In genomic region chr11:63783925-63784592, GRCh38 we compare ENCODE assay signal across 25 cellular contexts. TPM values are rescaled to one million over a fixed set of nuclear protein-coding genes. Genes with fewer than 3 reads are reported as not detected.
DNase-seq lines count a peak whose midpoint lies in the region; ATAC-seq, FAIRE-seq and TF ChIP-seq lines count a peak whose summit lies in the region.
"Had no signal": no experiment of that assay in that cellular context is flagged by ENCODE, and none has a peak within 500 bp of the region (broad histone marks: within the 10 kb centered on the region; RNA-seq: fewer than 3 reads in every experiment).

No MANE protein-coding gene starts in this region.

- 0 out of 2 replicates have a peak overlapping the region, but pooled peaks have one; percentile 17 for H2AFZ ChIP-seq in DND-41 (ENCODE audit: low read depth, low read length)
- 0 out of 2 replicates have a peak overlapping the region, but pooled peaks have one; percentile 16 for H2AFZ ChIP-seq in PC-3 (ENCODE audit: low read length)

- no peak for TF ChIP-seq CTCF in DND-41 (IDR thresholded peaks at IDR 0.05; ENCODE audit: borderline replicate concordance, extremely low read depth, low read length, poor library complexity, severe bottlenecking)
- no peak for TF ChIP-seq CTCF in PC-3 (conservative IDR thresholded peaks at IDR 0.05; ENCODE audit: low read depth, low read length)
- TF ChIP-seq CTCF in nephron progenitor cell (IDR thresholded peaks at IDR 0.05) = no peak

- no peaks in the 10 kb centered on the region for H3K36me3 ChIP-seq in DND-41 (ENCODE audit: insufficient read depth, low read length)
- no peaks in the 10 kb centered on the region for H3K36me3 ChIP-seq in PC-3 (ENCODE audit: low read depth, low read length)
- H3K36me3 ChIP-seq: colonic mucosa, suprapubic skin had no signal

- H3K9me2 ChIP-seq in PC-3 (replicated peaks; ENCODE audit: low read length) = no peaks in the 10 kb centered on the region

- no TSS peak for BruUV-seq in PC-3 (replicated peaks; lab: Mats Ljungman, UMichigan)

- H3K4me2 ChIP-seq in DND-41 (ENCODE audit: insufficient read depth, low read length) = no peak overlapping the region
- no peak overlapping the region for H3K4me2 ChIP-seq in PC-3 (ENCODE audit: low read length)
- H3K4me2 ChIP-seq: KMS-11 had no signal

- no peak overlapping the region for H3K27ac ChIP-seq in DND-41 (ENCODE audit: low read length)
- H3K27ac ChIP-seq in PC-3 (ENCODE audit: low read length) = no peak overlapping the region
- H3K27ac ChIP-seq: colonic mucosa, KMS-11, suprapubic skin, VCaP had no signal

- no peaks in the 10 kb centered on the region for H3F3A ChIP-seq in PC-3 (ENCODE audit: low read length, unreplicated experiment)

- H3K27me3 ChIP-seq in DND-41 (ENCODE audit: insufficient read depth, low read length, poor library complexity) (peaks cover 3% of the 10 kb centered on the region), PC-3 (ENCODE audit: low read length) (no peaks in the 10 kb centered on the region)
- H3K27me3 ChIP-seq: colonic mucosa, suprapubic skin had no signal

- TF ChIP-seq POLR2A in GM12891 (IDR thresholded peaks at IDR 0.05; ENCODE audit: low read depth, low read length) = no peak

- H3K79me2 ChIP-seq in DND-41 (ENCODE audit: insufficient read depth, low read length) (no peaks in the 10 kb centered on the region), PC-3 (ENCODE audit: low read length) (no peaks in the 10 kb centered on the region)

- H3K4me3 ChIP-seq in DND-41 (ENCODE audit: low read depth in 1 of 2, low read length in 2 of 2) (no peak overlapping the region), PC-3 (ENCODE audit: low read length) (no peak overlapping the region)
- H3K4me3 ChIP-seq: colonic mucosa, suprapubic skin had no signal

- H3K4me1 ChIP-seq in DND-41 (ENCODE audit: insufficient read depth, low read length) (peaks cover 4% of the 10 kb centered on the region; the same call in 1 of the 2 replicates), PC-3 (ENCODE audit: insufficient read depth, low read length) (no peaks in the 10 kb centered on the region)
- H3K4me1 ChIP-seq: colonic mucosa, suprapubic skin had no signal

- no peak overlapping the region for H3K27ac Mint-ChIP-seq in nephron progenitor cell
- H3K27ac Mint-ChIP-seq: activated CD8-positive, alpha-beta T cell treated with anti-CD3 and anti-CD28 coated beads for 36 hours; activated naive CD4-positive, alpha-beta T cell treated with anti-CD3 and anti-CD28 coated beads, Interleukin-2, amount 50 U/mL, for 72 hours; CD4-positive, CD25-positive, alpha-beta regulatory T cell had no signal

- ATAC-seq in DND-41 (ENCODE audit: insufficient read depth, low read depth) (peak; percentile 70), PC-3 (no peak), GM21737 (IDR thresholded peaks at IDR 0.05; ENCODE audit: unreplicated experiment) (no peak)
- ATAC-seq: activated CD8-positive, alpha-beta T cell treated with anti-CD3 and anti-CD28 coated beads for 36 hours; T-helper 17 cell had no signal

- peaks cover 18% of the 10 kb centered on the region for H3K4me1 Mint-ChIP-seq in nephron progenitor cell
- H3K4me1 Mint-ChIP-seq: neural crest cell had no signal

- DNase-seq in DND-41 = peak; percentile 30
- no peak for DNase-seq in PC-3
- peak; percentile 68 for DNase-seq in islet precursor cell
- DNase-seq in nephron progenitor cell = peak; percentile 7
- DNase-seq in NCI-H2196 (lab: John Stamatoyannopoulos, UW; ENCODE audit: unreplicated experiment) = no peak
- no peak for DNase-seq in GM12891 (ENCODE audit: insufficient read length, low spot score)
- no peak for DNase-seq in DMS53 (lab: John Stamatoyannopoulos, UW)
- DNase-seq: activated CD8-positive, alpha-beta T cell treated with anti-CD3 and anti-CD28 coated beads for 36 hours; activated T-cell treated with anti-CD3 and anti-CD28 coated beads, Interleukin-2, amount 50 U/mL, for 4 hours; CD4-positive, CD25-positive, alpha-beta regulatory T cell; colonic mucosa; head of caudate nucleus; midbrain; NCI-H2081; NCI-H510A; retina; SHP77 treated with DMSO at 0.1 percent for 48 hours; T-helper 17 cell had no signal

- CTCF ChIA-PET in PC-3 (lab: Charles Lee) = no interaction called here

- POLR2A ChIA-PET in PC-3 (lab: Charles Lee; ENCODE audit: unreplicated experiment) = no interaction called here

- H4K20me1 ChIP-seq in DND-41 (ENCODE audit: insufficient read depth, low read length) = no peaks in the 10 kb centered on the region
- H4K20me1 ChIP-seq in PC-3 (ENCODE audit: low read length) = no peaks in the 10 kb centered on the region

- no peaks in the 10 kb centered on the region for H3K9me3 Mint-ChIP-seq in nephron progenitor cell
- H3K9me3 Mint-ChIP-seq: activated CD8-positive, alpha-beta T cell treated with anti-CD3 and anti-CD28 coated beads for 36 hours; activated naive CD4-positive, alpha-beta T cell treated with anti-CD3 and anti-CD28 coated beads, Interleukin-2, amount 50 U/mL, for 72 hours; activated T-cell treated with anti-CD3 and anti-CD28 coated beads, Interleukin-2, amount 50 U/mL, for 4 hours; CD4-positive, CD25-positive, alpha-beta regulatory T cell; neural crest cell had no signal

- no peaks in the 10 kb centered on the region for H3K36me3 Mint-ChIP-seq in nephron progenitor cell (ENCODE audit: low read depth)
- H3K36me3 Mint-ChIP-seq: activated naive CD4-positive, alpha-beta T cell treated with anti-CD3 and anti-CD28 coated beads, Interleukin-2, amount 50 U/mL, for 72 hours; CD4-positive, CD25-positive, alpha-beta regulatory T cell had no signal

- H3K4me3 Mint-ChIP-seq in nephron progenitor cell = no peak overlapping the region
- H3K4me3 Mint-ChIP-seq: activated CD8-positive, alpha-beta T cell treated with anti-CD3 and anti-CD28 coated beads for 36 hours; activated T-cell treated with anti-CD3 and anti-CD28 coated beads, Interleukin-2, amount 50 U/mL, for 4 hours; CD4-positive, CD25-positive, alpha-beta regulatory T cell; neural crest cell had no signal

- FAIRE-seq in GM12891 (lab: Jason Lieb, UNC) = no peak
- FAIRE-seq: endometrium had no signal

- H3K9ac ChIP-seq in DND-41 (ENCODE audit: low read depth, low read length) = no peak overlapping the region
- no peak overlapping the region for H3K9ac ChIP-seq in PC-3 (ENCODE audit: low read length)
- H3K9ac ChIP-seq: KMS-11 had no signal

- H3K9me3 ChIP-seq in DND-41 (ENCODE audit: insufficient read depth, low read length, severe bottlenecking) = no peaks in the 10 kb centered on the region
- no peaks in the 10 kb centered on the region for H3K9me3 ChIP-seq in PC-3 (ENCODE audit: low read length)
- H3K9me3 ChIP-seq: colonic mucosa, suprapubic skin had no signal

- intact Hi-C loops in PC-3 (cut with micrococcal nuclease) = no loop called here

- H3K27me3 Mint-ChIP-seq in nephron progenitor cell (ENCODE audit: low read depth, poor library complexity) = peaks cover 13% of the 10 kb centered on the region

TF ChIP-seq in GM12891, 5 proteins besides CTCF, POLR2A, EP300 and RAD21:
- TF ChIP-seq TAF1 (IDR thresholded peaks at IDR 0.05; ENCODE audit: low read depth, low read length) = no peak
- no peak for TF ChIP-seq POU2F2 (IDR thresholded peaks at IDR 0.05; ENCODE audit: low read depth, low read length)
- TF ChIP-seq POLR2AphosphoS5 (IDR thresholded peaks at IDR 0.05; ENCODE audit: low read depth, low read length) = no peak
- no peak for TF ChIP-seq PAX5 (IDR thresholded peaks at IDR 0.05; ENCODE audit: insufficient read depth, low read length, severe bottlenecking)
- no peak for TF ChIP-seq SPI1 (IDR thresholded peaks at IDR 0.05; ENCODE audit: low read depth, low read length)

RNA-seq across cellular contexts. Expression of gene ZFTA, which starts 15.5 kb away (rescaled TPM):
- total RNA-seq in PC-3 (2014; rRNA removed) = 15.1 and 29.5 TPM in 2 replicates
- 1.5 TPM for polyA plus RNA-seq in GM12891 (2012; ENCODE audit: low read depth, missing spikeins)

RNA-seq across cellular contexts. Expression of gene SPINDOC, which starts 29.2 kb away (rescaled TPM):
- total RNA-seq in PC-3 (2014; rRNA removed) = 61.5 and 67.2 TPM in 2 replicates
- polyA plus RNA-seq in GM12891 (2012; ENCODE audit: low read depth, missing spikeins) = 17.0 TPM

RNA-seq across cellular contexts. Expression of gene MARK2, which starts 54.9 kb away (rescaled TPM):
- 60.1 and 66.5 TPM in 2 replicates for total RNA-seq in PC-3 (2014; rRNA removed)
- 10.9 TPM for polyA plus RNA-seq in GM12891 (2012; ENCODE audit: low read depth, missing spikeins)

Comparison
In these comparisons a context has a peak if more than half of its experiments do, and no peak if none do; other contexts are left out.
1. DNase-seq: peak in DND-41 (single experiment), islet precursor cell (single experiment) and nephron progenitor cell (single experiment); none in PC-3 (single experiment), NCI-H2196 (single experiment), GM12891 (single experiment) and DMS53 (single experiment).